ENCODE assay signal across 11 cellular contexts in the genomic region with DNA sequence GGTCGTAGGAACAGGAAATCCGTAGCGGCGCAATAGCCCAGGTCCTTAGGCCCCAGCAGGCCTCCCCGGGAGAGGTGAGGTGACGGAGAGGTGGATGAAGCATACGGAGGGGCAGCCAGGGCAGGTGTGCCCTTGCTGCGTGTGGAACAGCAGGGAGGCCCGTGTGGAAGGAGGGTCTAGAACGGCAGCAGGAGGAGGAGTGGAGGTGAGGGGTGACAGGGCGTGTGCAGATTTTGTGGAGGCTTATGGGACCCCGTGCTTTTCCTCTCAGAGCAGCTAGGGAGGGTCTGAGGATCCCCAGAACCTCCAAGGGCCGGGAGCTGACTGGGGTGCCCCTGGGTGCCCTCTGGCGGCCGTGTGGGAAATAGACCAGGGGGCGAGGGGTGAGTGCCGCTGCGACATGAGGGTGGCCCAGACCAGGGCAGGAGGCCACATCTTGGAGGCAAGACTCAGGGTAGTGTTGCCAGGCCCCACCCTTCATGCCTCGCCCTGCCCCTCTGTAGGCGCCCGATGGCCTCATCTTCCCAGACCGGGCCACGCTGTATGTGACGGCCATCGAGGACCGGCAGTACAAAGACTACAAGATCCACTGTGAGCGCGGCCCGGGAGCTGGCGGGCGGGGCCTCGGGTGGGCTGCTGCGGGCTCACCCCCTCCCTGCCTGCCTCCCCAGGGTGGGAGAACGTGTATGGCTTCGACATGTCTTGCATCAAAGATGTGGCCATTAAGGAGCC. TPM values are rescaled to one million over a fixed set of nuclear protein-coding genes. Genes with fewer than 3 reads are reported as not detected.
DNase-seq lines count a peak whose midpoint lies in the region; ATAC-seq, FAIRE-seq and TF ChIP-seq lines count a peak whose summit lies in the region.
"Had no signal": no experiment of that assay in that cellular context is flagged by ENCODE, and none has a peak within 500 bp of the region (broad histone marks: within the 10 kb centered on the region; RNA-seq: fewer than 3 reads in every experiment).

No MANE protein-coding gene starts in this region.

- H3K9me3 Mint-ChIP-seq in IgD-negative memory B cell, result no peaks in the 10 kb centered on the region

- H3K4me3 Mint-ChIP-seq in IgD-negative memory B cell, result peak overlapping the region in 1 of 4 donors; percentile 37

- H3K27me3 ChIP-seq in K562 (ENCODE audit: control insufficient read depth in 2 of 2, insufficient read depth in 2 of 2, low read length in 2 of 2) (no peaks in the 10 kb centered on the region), osteoblast (ENCODE audit: insufficient read depth, low read length) (no peaks in the 10 kb centered on the region)

- intact Hi-C loops in K562 (cut with micrococcal nuclease), result loop anchor here (2.0 kb wide), 1 partner anchor 76 kb away; no protein-coding TSS in a partner anchor

- H3K79me2 ChIP-seq in K562 (ENCODE audit: control insufficient read depth, insufficient read depth, low read length) (peaks cover 28% of the 10 kb centered on the region), osteoblast (ENCODE audit: insufficient read depth, low read length) (peaks cover 27% of the 10 kb centered on the region)

- peaks cover 3% of the 10 kb centered on the region for H3K9me1 ChIP-seq in K562 (ENCODE audit: control insufficient read depth, insufficient read depth, low read length)

- peak; percentile 73 for TF ChIP-seq POLR2A in K562 (conservative IDR thresholded peaks at IDR 0.05)

- H3K4me2 ChIP-seq in K562 (ENCODE audit: insufficient read depth, low read length) (no peak overlapping the region), osteoblast (ENCODE audit: insufficient read depth, low read length) (no peak overlapping the region)

- no peak for TF ChIP-seq EP300 in K562 (IDR thresholded peaks at IDR 0.05; ENCODE audit: low read length)

- H4K20me1 ChIP-seq in K562 (replicated peaks; ENCODE audit: control insufficient read depth, insufficient read depth, low read length), result peaks cover 7% of the 10 kb centered on the region; the same call in 1 of the 2 replicates
- peaks cover 28% of the 10 kb centered on the region for H4K20me1 ChIP-seq in osteoblast (ENCODE audit: insufficient read depth, low read length)

- H3K36me3 ChIP-seq in K562 (ENCODE audit: control insufficient read depth, insufficient read depth, low read length) (peaks cover 97% of the 10 kb centered on the region), osteoblast (ENCODE audit: insufficient read depth, low read length) (peaks cover 42% of the 10 kb centered on the region)

- H3K9ac ChIP-seq in K562 (ENCODE audit: insufficient read depth in 1 of 2, low read depth in 2 of 2, low read length in 2 of 2), result no peak overlapping the region

- peak in 1 of 2 experiments; percentile 35; a peak in 2 of 4 replicates for TF ChIP-seq RAD21 in K562 (CRISPR knock-in tag; conservative IDR thresholded peaks at IDR 0.05 in 1 of 2, IDR thresholded peaks at IDR 0.05 in 1 of 2)

- DNase-seq in DMS 273 (lab: John Stamatoyannopoulos, UW; ENCODE audit: unreplicated experiment) (peak; percentile 58), DMS 273 treated with DMSO at 0.1 percent for 48 hours (lab: John Stamatoyannopoulos, UW) (no peak), K562 (ENCODE audit: extremely low read depth in 1 of 4, low spot score in 3 of 4) (peak in 2 of 4 experiments; percentile 37 to 50), osteoblast (ENCODE audit: insufficient read length, low spot score, missing footprints) (peak; percentile 92), activated gamma-delta T cell treated with Interleukin-2 at 50 U/mL for 16 hours (no peak), SHP77 treated with DMSO at 0.1 percent for 48 hours (lab: John Stamatoyannopoulos, UW) (no peak)
- DNase-seq: NCI-H524 treated with DMSO at 0.1 percent for 48 hours had no signal

- peaks cover 13% of the 10 kb centered on the region for H3K36me3 Mint-ChIP-seq in IgD-negative memory B cell

- no peak overlapping the region for H3K27ac ChIP-seq in K562 (ENCODE audit: extremely low read depth, low read depth, low read length)
- H3K27ac ChIP-seq in osteoblast (ENCODE audit: low read depth, low read length), result no peak overlapping the region

- no peaks in the 10 kb centered on the region for H3K27me3 Mint-ChIP-seq in IgD-negative memory B cell

- H3K27ac Mint-ChIP-seq in IgD-negative memory B cell, result peak overlapping the region in 2 of 3 donors; percentile 67 to 89

- H3K4me1 ChIP-seq in K562 (replicated peaks in 1 of 2; ENCODE audit: control insufficient read depth in 2 of 2, insufficient read depth in 2 of 2, low read length in 2 of 2) (peaks cover 15 to 70% of the 10 kb centered on the region in 2 experiments), osteoblast (ENCODE audit: insufficient read depth, low read length) (peaks cover 13% of the 10 kb centered on the region)

- peak; percentile 68 for ATAC-seq in K562
- ATAC-seq in GM18511 (IDR thresholded peaks at IDR 0.05; ENCODE audit: unreplicated experiment), result no peak

- 82% methylated on average over 27 of the region's 35 CpGs for WGBS in K562 (ENCODE audit: insufficient coverage, low coverage, missing lambda C conversion rate)

- POLR2A ChIA-PET in K562 (lab: Yijun Ruan, JAX), result interaction anchor here (0.5 to 1.4 kb wide), 4 partner anchors 12 to 826 kb away, joined by 3 read pairs; no protein-coding TSS in a partner anchor

- H3K4me1 Mint-ChIP-seq in IgD-negative memory B cell, result peaks cover 4 to 15% (median 6%) of the 10 kb centered on the region in 3 donors

- peak; percentile 59 to 69 (median 63) for TF ChIP-seq CTCF in K562 (IDR thresholded peaks at IDR 0.05 in 2 of 3, conservative IDR thresholded peaks at IDR 0.05 in 1 of 3; ENCODE audit: insufficient read depth in 2 of 3, low read depth in 1 of 3, low read length in 3 of 3)
- peak; percentile 40 for TF ChIP-seq CTCF in osteoblast (IDR thresholded peaks at IDR 0.05; ENCODE audit: extremely low read depth, low read depth, low read length)

- in situ Hi-C loops in K562 (cut with MboI), result no loop called here

- H3K4me3 ChIP-seq in K562 (no peak overlapping the region), osteoblast (ENCODE audit: insufficient read depth, low read length) (no peak overlapping the region)
- H3K4me3 ChIP-seq: HAP-1 had no signal

- FAIRE-seq in K562 (lab: Jason Lieb, UNC), result no peak
- FAIRE-seq: A204.1 had no signal

- no TSS peak for BruUV-seq in K562 (replicated peaks; lab: Mats Ljungman, UMichigan)

- no peaks in the 10 kb centered on the region for H3K9me3 ChIP-seq in K562 (replicated peaks; ENCODE audit: control insufficient read depth, insufficient read depth, low read depth, low read length)
- H3K9me3 ChIP-seq in osteoblast (ENCODE audit: low read depth, low read length), result no peaks in the 10 kb centered on the region
- H3K9me3 ChIP-seq: HAP-1 had no signal

- no peak overlapping the region for H2AFZ ChIP-seq in K562 (ENCODE audit: low read depth, low read length)
- no peak overlapping the region for H2AFZ ChIP-seq in osteoblast (ENCODE audit: low read length)

- CTCF ChIA-PET in K562 (lab: Yijun Ruan, JAX; ENCODE audit: low intra/inter-chr PET ratio), result interaction anchor here (0.5 to 1.6 kb wide), 4 partner anchors 17 to 299 kb away, joined by 3 to 4 read pairs (median 3); no protein-coding TSS in a partner anchor

RNA-seq across cellular contexts. Expression of gene ADM5, which starts 5.0 kb away (rescaled TPM):
- polyA plus RNA-seq in IgD-negative memory B cell (0.65 TPM), K562 (2011; rRNA removed) (1.3 and 2.2 TPM in 2 replicates), K562 (2014; fragmentation: Illumina TruSeq; extraction: Trizol) (2.1 and 2.7 TPM in 2 replicates), K562 (2014; fragmentation: Nextera tagmentation; extraction: Ambion mirVana) (under 1 TPM in 1 of 2 experiments, not detected in 1; 0.13 TPM), K562 (2014; rRNA removed) (5.7 and 8.4 TPM in 2 replicates)
- total RNA-seq in K562 (2011; cell fraction: chromatin; rRNA removed; ENCODE audit: low replicate concordance), result 13.0 and 50.8 TPM in 2 replicates
- total RNA-seq in K562 (2011; cell fraction: nucleolus; rRNA removed), result 29.6 and 33.4 TPM in 2 replicates
- 21.0 and 23.9 TPM in 2 replicates for total RNA-seq in K562 (2011; cell fraction: nucleoplasm; rRNA removed)
- total RNA-seq in K562 (2014; rRNA removed) (2.4 and 2.7 TPM in 2 replicates), K562 (2014; rRNA removed; fragmentation: Illumina TruSeq; extraction: Trizol) (0.32 and 0.47 TPM in 2 replicates), K562 (2015; rRNA removed; fragmentation: Illumina TruSeq; extraction: Trizol) (1.9 and 2.4 TPM in 2 replicates), K562 (2021) (5.4 and 7.0 TPM in 2 replicates), osteoblast (under 0.01 and 0.29 TPM in 2 replicates)
- 1.8 and 4.7 TPM in 2 replicates for polyA plus RNA-seq in K562 (2011; cell fraction: cytosol; rRNA removed)
- polyA plus RNA-seq in K562 (2011; cell fraction: nucleus; rRNA removed), result 24.4 and 55.5 TPM in 2 replicates
- polyA plus RNA-seq in K562 (2012), result 3.6 and 4.4 TPM in 2 replicates
- 0.15 and 0.60 TPM in 2 replicates for polyA minus RNA-seq in K562 (2011; rRNA and poly(A)+ RNA removed)
- polyA minus RNA-seq in K562 (2011; cell fraction: cytosol; rRNA and poly(A)+ RNA removed), result 1.0 and 1.3 TPM in 2 replicates
- polyA minus RNA-seq in K562 (2011; cell fraction: nucleus; rRNA and poly(A)+ RNA removed), result 6.1 and 6.9 TPM in 2 replicates

RNA-seq across cellular contexts. Expression of gene CPT1C, which starts 6.5 kb away (rescaled TPM):
- polyA plus RNA-seq in IgD-negative memory B cell, result not detected
- total RNA-seq in K562 (2011; cell fraction: chromatin; rRNA removed; ENCODE audit: low replicate concordance), result 2.6 and 5.2 TPM in 2 replicates
- total RNA-seq in K562 (2011; cell fraction: nucleolus; rRNA removed), result 3.6 and 3.7 TPM in 2 replicates
- 1.8 and 3.9 TPM in 2 replicates for total RNA-seq in K562 (2011; cell fraction: nucleoplasm; rRNA removed)
- total RNA-seq in K562 (2014; rRNA removed), result 2.5 and 2.7 TPM in 2 replicates
- 1.9 and 3.0 TPM in 2 replicates for total RNA-seq in K562 (2014; rRNA removed; fragmentation: Illumina TruSeq; extraction: Trizol)
- total RNA-seq in K562 (2015; rRNA removed; fragmentation: Illumina TruSeq; extraction: Trizol), result 2.1 and 2.8 TPM in 2 replicates
- 3.1 and 4.4 TPM in 2 replicates for total RNA-seq in K562 (2021)
- 1.9 and 3.6 TPM in 2 replicates for polyA plus RNA-seq in K562 (2011; rRNA removed)
- 4.7 and 7.4 TPM in 2 replicates for polyA plus RNA-seq in K562 (2011; cell fraction: cytosol; rRNA removed)
- 3.6 and 4.2 TPM in 2 replicates for polyA plus RNA-seq in K562 (2011; cell fraction: nucleus; rRNA removed)
- polyA plus RNA-seq in K562 (2012), result 5.1 and 6.1 TPM in 2 replicates
- polyA plus RNA-seq in K562 (2014; fragmentation: Illumina TruSeq; extraction: Trizol), result 4.8 and 5.1 TPM in 2 replicates
- 10 to 100 TPM; 11.5 to 12.3 TPM for polyA plus RNA-seq in K562 (2014; fragmentation: Nextera tagmentation; extraction: Ambion mirVana)
- polyA plus RNA-seq in K562 (2014; rRNA removed), result 2.1 and 4.0 TPM in 2 replicates
- 0.53 and 0.96 TPM in 2 replicates for polyA minus RNA-seq in K562 (2011; rRNA and poly(A)+ RNA removed)
- polyA minus RNA-seq in K562 (2011; cell fraction: cytosol; rRNA and poly(A)+ RNA removed), result not detected in 2 replicates
- 0.27 and 2.1 TPM in 2 replicates for polyA minus RNA-seq in K562 (2011; cell fraction: nucleus; rRNA and poly(A)+ RNA removed)
- 10.9 and 17.0 TPM in 2 replicates for total RNA-seq in osteoblast

RNA-seq across cellular contexts. Expression of gene PRMT1, which starts 7.3 kb away (rescaled TPM):
- polyA plus RNA-seq in IgD-negative memory B cell, result 187 TPM
- total RNA-seq in K562 (2011; cell fraction: chromatin; rRNA removed; ENCODE audit: low replicate concordance), result 329 and 693 TPM in 2 replicates
- total RNA-seq in K562 (2011; cell fraction: nucleolus; rRNA removed), result 420 and 469 TPM in 2 replicates
- 336 and 338 TPM in 2 replicates for total RNA-seq in K562 (2011; cell fraction: nucleoplasm; rRNA removed)
- total RNA-seq in K562 (2014; rRNA removed), result 371 and 483 TPM in 2 replicates
- 132 and 169 TPM in 2 replicates for total RNA-seq in K562 (2014; rRNA removed; fragmentation: Illumina TruSeq; extraction: Trizol)
- 326 and 337 TPM in 2 replicates for total RNA-seq in K562 (2015; rRNA removed; fragmentation: Illumina TruSeq; extraction: Trizol)
- total RNA-seq in K562 (2021), result 324 and 326 TPM in 2 replicates
- 407 and 436 TPM in 2 replicates for polyA plus RNA-seq in K562 (2011; rRNA removed)
- polyA plus RNA-seq in K562 (2011; cell fraction: cytosol; rRNA removed), result 562 and 863 TPM in 2 replicates
- 575 and 667 TPM in 2 replicates for polyA plus RNA-seq in K562 (2011; cell fraction: nucleus; rRNA removed)
- polyA plus RNA-seq in K562 (2012), result 194 and 423 TPM in 2 replicates
- polyA plus RNA-seq in K562 (2014; fragmentation: Illumina TruSeq; extraction: Trizol), result 446 and 465 TPM in 2 replicates
- 10 to 100 TPM; 13.3 to 74.0 TPM for polyA plus RNA-seq in K562 (2014; fragmentation: Nextera tagmentation; extraction: Ambion mirVana)
- polyA plus RNA-seq in K562 (2014; rRNA removed), result 464 and 510 TPM in 2 replicates
- 337 and 429 TPM in 2 replicates for polyA minus RNA-seq in K562 (2011; rRNA and poly(A)+ RNA removed)
- 187 and 188 TPM in 2 replicates for polyA minus RNA-seq in K562 (2011; cell fraction: cytosol; rRNA and poly(A)+ RNA removed)
- 171 and 244 TPM in 2 replicates for polyA minus RNA-seq in K562 (2011; cell fraction: nucleus; rRNA and poly(A)+ RNA removed)
- 199 and 208 TPM in 2 replicates for total RNA-seq in osteoblast

RNA-seq across cellular contexts. Expression of gene BCL2L12, which starts 18.7 kb away (rescaled TPM):
- polyA plus RNA-seq in IgD-negative memory B cell (16.8 TPM), K562 (2011; rRNA removed) (81.2 and 95.3 TPM in 2 replicates), K562 (2014; fragmentation: Illumina TruSeq; extraction: Trizol) (85.6 and 184 TPM in 2 replicates), K562 (2014; fragmentation: Nextera tagmentation; extraction: Ambion mirVana) (1 to 10 TPM; 7.4 to 7.5 TPM), K562 (2014; rRNA removed) (263 and 282 TPM in 2 replicates)
- total RNA-seq in K562 (2011; cell fraction: chromatin; rRNA removed; ENCODE audit: low replicate concordance), result 31.5 and 83.3 TPM in 2 replicates
- 79.4 and 85.7 TPM in 2 replicates for total RNA-seq in K562 (2011; cell fraction: nucleolus; rRNA removed)
- total RNA-seq in K562 (2011; cell fraction: nucleoplasm; rRNA removed), result 47.0 and 50.7 TPM in 2 replicates
- total RNA-seq in K562 (2014; rRNA removed) (128 and 169 TPM in 2 replicates), K562 (2014; rRNA removed; fragmentation: Illumina TruSeq; extraction: Trizol) (17.0 and 18.8 TPM in 2 replicates), K562 (2015; rRNA removed; fragmentation: Illumina TruSeq; extraction: Trizol) (26.5 and 29.4 TPM in 2 replicates), K562 (2021) (183 and 185 TPM in 2 replicates), osteoblast (4.4 and 5.1 TPM in 2 replicates)
- polyA plus RNA-seq in K562 (2011; cell fraction: cytosol; rRNA removed), result 132 and 350 TPM in 2 replicates
- 132 and 212 TPM in 2 replicates for polyA plus RNA-seq in K562 (2011; cell fraction: nucleus; rRNA removed)
- 164 and 177 TPM in 2 replicates for polyA plus RNA-seq in K562 (2012)
- 8.8 and 10.7 TPM in 2 replicates for polyA minus RNA-seq in K562 (2011; rRNA and poly(A)+ RNA removed)
- 29.2 and 36.0 TPM in 2 replicates for polyA minus RNA-seq in K562 (2011; cell fraction: cytosol; rRNA and poly(A)+ RNA removed)
- polyA minus RNA-seq in K562 (2011; cell fraction: nucleus; rRNA and poly(A)+ RNA removed), result 22.6 and 24.0 TPM in 2 replicates

RNA-seq across cellular contexts. Expression of gene IRF3, which starts 18.8 kb away (rescaled TPM):
- polyA plus RNA-seq in IgD-negative memory B cell (66.0 TPM), K562 (2011; rRNA removed) (54.5 and 66.4 TPM in 2 replicates), K562 (2014; fragmentation: Illumina TruSeq; extraction: Trizol) (118 and 119 TPM in 2 replicates), K562 (2014; fragmentation: Nextera tagmentation; extraction: Ambion mirVana) (10 to 100 TPM in 1 of 2 experiments, 1 to 10 TPM in 1; 7.5 to 11.6 TPM), K562 (2014; rRNA removed) (118 and 145 TPM in 2 replicates)
- 63.4 and 152 TPM in 2 replicates for total RNA-seq in K562 (2011; cell fraction: chromatin; rRNA removed; ENCODE audit: low replicate concordance)
- total RNA-seq in K562 (2011; cell fraction: nucleolus; rRNA removed), result 90.7 and 93.9 TPM in 2 replicates
- total RNA-seq in K562 (2011; cell fraction: nucleoplasm; rRNA removed), result 78.8 and 106 TPM in 2 replicates
- total RNA-seq in K562 (2014; rRNA removed) (113 and 160 TPM in 2 replicates), K562 (2014; rRNA removed; fragmentation: Illumina TruSeq; extraction: Trizol) (28.5 and 40.9 TPM in 2 replicates), K562 (2015; rRNA removed; fragmentation: Illumina TruSeq; extraction: Trizol) (64.0 and 65.4 TPM in 2 replicates), K562 (2021) (125 and 132 TPM in 2 replicates), osteoblast (48.5 and 54.2 TPM in 2 replicates)
- 56.8 and 134 TPM in 2 replicates for polyA plus RNA-seq in K562 (2011; cell fraction: cytosol; rRNA removed)
- 106 and 215 TPM in 2 replicates for polyA plus RNA-seq in K562 (2011; cell fraction: nucleus; rRNA removed)
- polyA plus RNA-seq in K562 (2012), result 119 and 139 TPM in 2 replicates
- 11.1 and 16.9 TPM in 2 replicates for polyA minus RNA-seq in K562 (2011; rRNA and poly(A)+ RNA removed)
- 36.4 and 44.4 TPM in 2 replicates for polyA minus RNA-seq in K562 (2011; cell fraction: cytosol; rRNA and poly(A)+ RNA removed)
- polyA minus RNA-seq in K562 (2011; cell fraction: nucleus; rRNA and poly(A)+ RNA removed), result 13.9 and 17.5 TPM in 2 replicates

Comparison
In these comparisons a context has a peak if more than half of its experiments do, and no peak if none do; other contexts are left out.
1. DNase-seq: peak in DMS 273 (single experiment) and osteoblast (single experiment); none in DMS 273 treated with DMSO at 0.1 percent for 48 hours (single experiment), activated gamma-delta T cell treated with Interleukin-2 at 50 U/mL for 16 hours (single experiment) and SHP77 treated with DMSO at 0.1 percent for 48 hours (single experiment).